Comparison of ENCODE assay signal across 1 cellular context in genomic region chr21:29657228-29657989, GRCh38.
TF ChIP-seq lines count a peak whose summit lies in the region.

No MANE protein-coding gene starts in this region.

TF ChIP-seq in K562, 482 proteins besides CTCF, POLR2A, EP300 and RAD21 (continued from another document and continues in another):
- TF ChIP-seq ZNF655 (CRISPR knock-in tag; IDR thresholded peaks at IDR 0.05) (no peak), FOXP1 (CRISPR knock-in tag; IDR thresholded peaks at IDR 0.05) (no peak), KLF13 (tag; IDR thresholded peaks at IDR 0.05; ENCODE audit: borderline replicate concordance, low read depth) (no peak), CGGBP1 (CRISPR knock-in tag; IDR thresholded peaks at IDR 0.05) (no peak), POLR2B (IDR thresholded peaks at IDR 0.05; ENCODE audit: low read depth, partially characterized antibody) (no peak), GATAD2A (IDR thresholded peaks at IDR 0.05) (no peak), REST (CRISPR knock-in tag; IDR thresholded peaks at IDR 0.05; ENCODE audit: low read depth) (no peak), NR2C1 (IDR thresholded peaks at IDR 0.05) (no peak), NR2C1 (tag; IDR thresholded peaks at IDR 0.05) (peak; percentile 54), TAF15 (IDR thresholded peaks at IDR 0.05; ENCODE audit: low read depth, low read length) (no peak), LEF1 (IDR thresholded peaks at IDR 0.05) (peak; percentile 47; the same call in 1 of the 2 replicates), CLOCK (CRISPR knock-in tag; IDR thresholded peaks at IDR 0.05; ENCODE audit: borderline replicate concordance) (no peak), FOXO4 (CRISPR knock-in tag; IDR thresholded peaks at IDR 0.05) (no peak), ZNF507 (tag; conservative IDR thresholded peaks at IDR 0.05) (no peak), ZNF253 (CRISPR knock-in tag; conservative IDR thresholded peaks at IDR 0.05) (no peak), ZNF184 (CRISPR knock-in tag; IDR thresholded peaks at IDR 0.05) (no peak), ARID3A (IDR thresholded peaks at IDR 0.05; ENCODE audit: borderline replicate concordance, low read depth, low read length) (no peak; the same call in 1 of the 2 replicates), MYC (IDR thresholded peaks at IDR 0.05; ENCODE audit: low read depth, low read length) (no peak), MYC (CRISPR knock-in tag; IDR thresholded peaks at IDR 0.05; ENCODE audit: borderline replicate concordance, low read depth) (no peak), SMARCA4 (IDR thresholded peaks at IDR 0.05) (peak; percentile 53; the same call in 1 of the 2 replicates), PHB2 (IDR thresholded peaks at IDR 0.05; ENCODE audit: low read depth) (no peak), PHB (CRISPR knock-in tag; IDR thresholded peaks at IDR 0.05) (no peak), GTF2B (IDR thresholded peaks at IDR 0.05; ENCODE audit: extremely low read depth, insufficient read length) (no peak), CREBBP (IDR thresholded peaks at IDR 0.05; ENCODE audit: low read depth, low read length) (no peak), L3MBTL2 (IDR thresholded peaks at IDR 0.05) (no peak), ZNF395 (CRISPR knock-in tag; IDR thresholded peaks at IDR 0.05) (no peak; the same call in none of the 2 replicates), ILF3 (IDR thresholded peaks at IDR 0.05; ENCODE audit: borderline replicate concordance) (no peak), TCFL5 (CRISPR knock-in tag; conservative IDR thresholded peaks at IDR 0.05) (no peak), HOMEZ (CRISPR knock-in tag; IDR thresholded peaks at IDR 0.05) (no peak), RHOXF2B (CRISPR knock-in tag; conservative IDR thresholded peaks at IDR 0.05) (no peak), NR1H2 (CRISPR knock-in tag; IDR thresholded peaks at IDR 0.05) (no peak), DPF2 (IDR thresholded peaks at IDR 0.05) (peak; percentile 39; the same call in 1 of the 2 replicates), ZNF384 (IDR thresholded peaks at IDR 0.05; ENCODE audit: low read depth, low read length) (no peak), NCOR1 (IDR thresholded peaks at IDR 0.05) (0 out of 2 replicates have a peak, but pooled peaks have one; percentile 13), KAT7 (CRISPR knock-in tag; IDR thresholded peaks at IDR 0.05; ENCODE audit: borderline replicate concordance) (no peak), ATF4 (CRISPR knock-in tag; IDR thresholded peaks at IDR 0.05) (peak; percentile 52; the same call in 1 of the 2 replicates), PML (IDR thresholded peaks at IDR 0.05; ENCODE audit: low read length) (no peak), NCOA1 (IDR thresholded peaks at IDR 0.05; ENCODE audit: low read depth) (no peak), PTRF (tag; IDR thresholded peaks at IDR 0.05) (no peak), U2AF1 (optimal IDR thresholded peaks at IDR 0.05; ENCODE audit: low read depth, low read length) (no peak), ZNF12 (CRISPR knock-in tag; IDR thresholded peaks at IDR 0.05) (no peak), USF1 (CRISPR knock-in tag; IDR thresholded peaks at IDR 0.05) (no peak), BCL6 (CRISPR knock-in tag; IDR thresholded peaks at IDR 0.05) (0 out of 2 replicates have a peak, but pooled peaks have one; percentile 37), RFX1 (IDR thresholded peaks at IDR 0.05) (no peak), ZNF165 (CRISPR knock-in tag; IDR thresholded peaks at IDR 0.05; ENCODE audit: borderline replicate concordance) (0 out of 2 replicates have a peak, but pooled peaks have one; percentile 33), ZBTB1 (CRISPR knock-in tag; IDR thresholded peaks at IDR 0.05; ENCODE audit: borderline replicate concordance, low read depth) (no peak), ZNF134 (CRISPR knock-in tag; conservative IDR thresholded peaks at IDR 0.05) (peak; percentile 35; the same call in 1 of the 2 replicates), CBX3 (IDR thresholded peaks at IDR 0.05; ENCODE audit: borderline replicate concordance in 1 of 2, low read length in 2 of 2) (no peak), HBP1 (CRISPR knock-in tag; IDR thresholded peaks at IDR 0.05) (no peak), CCAR2 (IDR thresholded peaks at IDR 0.05; ENCODE audit: low read depth, low read length) (no peak), TRIM24 (IDR thresholded peaks at IDR 0.05) (no peak), ZNF224 (CRISPR knock-in tag; IDR thresholded peaks at IDR 0.05) (no peak), MTA2 (IDR thresholded peaks at IDR 0.05; ENCODE audit: low read depth) (no peak)
